In the genomic region with DNA sequence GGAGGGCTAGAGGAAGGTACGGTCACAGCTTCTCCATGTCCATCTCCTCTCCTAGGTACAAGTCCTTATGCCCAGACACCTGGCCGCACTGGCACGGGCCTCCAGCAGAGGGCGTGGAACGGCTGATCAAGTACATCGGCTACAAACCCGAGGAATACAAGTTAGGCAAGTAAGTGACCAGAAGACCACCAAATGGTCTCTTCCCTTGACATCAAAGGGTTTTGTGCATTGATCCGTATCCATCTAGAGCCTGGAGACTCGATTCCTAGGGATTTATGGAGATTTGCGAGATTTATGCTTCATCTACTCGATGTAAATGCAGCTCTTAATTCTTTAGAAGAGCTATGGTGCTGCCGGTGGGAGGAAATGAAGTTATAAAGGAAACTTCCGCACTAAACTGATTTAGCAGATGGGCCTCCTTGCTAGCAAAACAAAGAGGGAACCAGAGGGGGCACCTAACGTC, we compare ENCODE assay signal across 8 cellular contexts. TPM values are rescaled to one million over a fixed set of nuclear protein-coding genes. Genes with fewer than 3 reads are reported as not detected.
A peak's percentile ranks its signal among the peaks of the same experiment; 100 is the strongest.
DNase-seq lines count a peak whose midpoint lies in the region; ATAC-seq and TF ChIP-seq lines count a peak whose summit lies in the region.

No MANE protein-coding gene starts in this region.

- DNase-seq in GM12865 (ENCODE audit: low read depth) (peak; percentile 82), NCI-H1048 (lab: John Stamatoyannopoulos, UW) (peak; percentile 32), SK-MEL-5 (ENCODE audit: low read depth, low spot score) (peak; percentile 83), glomerular visceral epithelial cell (ENCODE audit: extremely low spot score) (peak; percentile 74), posterior cingulate gyrus (peak; percentile 23 to 94 (median 60)), tibial nerve (ENCODE audit: low spot score in 2 of 2) (peak; percentile 86 to 96)
- peak; percentile 35 to 68 (median 59) for DNase-seq in activated naive CD4-positive, alpha-beta T cell (lab: John Stamatoyannopoulos, UW)

- H3K4me3 ChIP-seq in GM12865 (ENCODE audit: low read depth, low read length) (no peak overlapping the region), tibial nerve (no peak overlapping the region)

- in situ Hi-C loops in SK-MEL-5 (cut with HindIII; ENCODE audit: low pct_unique_long_range_greater_than_20kb, low sequenced_read_pairs): no loop called here

- H3K36me3 ChIP-seq in tibial nerve: no peaks in the 10 kb centered on the region

- ATAC-seq in HG02970 (IDR thresholded peaks at IDR 0.05; ENCODE audit: low FRiP score, unreplicated experiment): no peak

- 23 to 29% methylated on average over 14 of the region's 14 CpGs for WGBS in tibial nerve, 2 donors

- no peaks in the 10 kb centered on the region for H3K9me3 ChIP-seq in tibial nerve

- peaks cover 0 to 13% (median 4%) of the 10 kb centered on the region in 4 donors for H3K4me1 ChIP-seq in tibial nerve

- TF ChIP-seq EP300 in tibial nerve (IDR thresholded peaks at IDR 0.05): no peak

- intact Hi-C loops in posterior cingulate gyrus (cut with DNase I): no loop called here

- no peak for TF ChIP-seq POLR2A in tibial nerve (IDR thresholded peaks at IDR 0.05)

- TF ChIP-seq CTCF in GM12865 (IDR thresholded peaks at IDR 0.05; ENCODE audit: insufficient read depth, low read depth, low read length, missing control alignments) (peak; percentile 94), tibial nerve (IDR thresholded peaks at IDR 0.05) (peak; percentile 63 to 75 (median 70))

- no peaks in the 10 kb centered on the region for H3K27me3 ChIP-seq in tibial nerve

- peak overlapping the region in 3 of 4 donors; percentile 7 to 11 (median 8) for H3K27ac ChIP-seq in tibial nerve

RNA-seq across cellular contexts. Expression of a gene that starts 44.2 kb away (rescaled TPM):
- total RNA-seq in SK-MEL-5 (2014; rRNA removed; shearing (Covaris generic)): 17.2 and 24.6 TPM in 2 replicates
- polyA plus RNA-seq in SK-MEL-5 (2015; cell fraction: cytosol; rRNA removed): 38.1 and 63.8 TPM in 2 replicates
- 38.6 and 91.9 TPM in 2 replicates for polyA plus RNA-seq in SK-MEL-5 (2015; cell fraction: nucleus; rRNA removed)
- 10 to 100 TPM; 58.6 to 77.7 (median 67.2) TPM for total RNA-seq in tibial nerve

RNA-seq across cellular contexts. Expression of a gene that starts 44.6 kb away (rescaled TPM):
- total RNA-seq in SK-MEL-5 (2014; rRNA removed; shearing (Covaris generic)): 20.5 and 20.7 TPM in 2 replicates
- polyA plus RNA-seq in SK-MEL-5 (2015; cell fraction: cytosol; rRNA removed): 30.4 and 41.0 TPM in 2 replicates
- polyA plus RNA-seq in SK-MEL-5 (2015; cell fraction: nucleus; rRNA removed): 85.2 and 89.8 TPM in 2 replicates
- 10 to 100 TPM; 51.0 to 93.5 (median 78.9) TPM for total RNA-seq in tibial nerve

Comparison
In these comparisons a context has a peak if more than half of its experiments do, and no peak if none do; other contexts are left out.
1. DNase-seq: peak in every context shown above with its lines; median percentile 91 in tibial nerve; 83 in SK-MEL-5; 82 in GM12865; 74 in glomerular visceral epithelial cell; 60 in posterior cingulate gyrus; 59 in activated naive CD4-positive, alpha-beta T cell; 32 in NCI-H1048.